ENCODE assay signal across 8 cellular contexts in the genomic region with DNA sequence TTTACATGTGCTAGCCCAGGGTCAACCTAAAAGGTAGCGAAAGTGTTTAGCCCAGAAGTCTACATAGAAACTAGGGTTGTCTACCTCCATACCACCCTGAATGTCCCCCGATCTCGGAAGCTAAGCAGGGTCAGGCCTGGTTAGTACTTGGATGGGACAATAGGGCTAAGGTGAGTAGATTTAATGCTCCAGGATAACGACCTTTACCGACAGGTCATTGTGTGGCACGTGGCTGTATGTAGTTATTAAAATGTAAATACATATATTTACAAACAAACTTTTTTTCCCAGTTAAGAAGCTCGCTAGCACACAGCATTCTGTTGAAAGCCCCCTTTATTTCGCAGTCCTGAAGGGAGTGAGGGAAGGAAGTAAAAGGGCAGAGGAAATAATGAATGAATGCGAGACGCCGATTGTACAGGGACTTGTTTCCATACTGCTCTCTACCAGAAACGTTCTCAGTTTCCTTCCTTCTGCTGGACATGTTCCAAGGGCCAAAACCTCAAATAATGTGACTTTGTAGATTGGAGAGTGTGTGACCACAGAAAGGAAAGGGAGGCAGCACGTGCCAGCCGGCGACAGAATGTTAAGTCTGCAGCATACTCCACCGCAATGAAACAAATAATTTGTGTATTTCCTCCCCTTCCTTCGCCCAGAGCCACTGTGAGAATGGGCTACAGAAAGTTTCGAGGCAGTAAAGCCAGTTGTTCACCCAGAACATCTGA. TPM values are rescaled to one million over a fixed set of nuclear protein-coding genes. Genes with fewer than 3 reads are reported as not detected.
DNase-seq lines count a peak whose midpoint lies in the region; ATAC-seq and TF ChIP-seq lines count a peak whose summit lies in the region.

No MANE protein-coding gene starts in this region.

- DNase-seq in NCI-H2227 (lab: John Stamatoyannopoulos, UW; ENCODE audit: unreplicated experiment), result peak; percentile 3
- no peak for DNase-seq in NCI-H2227 treated with DMSO at 0.1 percent for 48 hours (lab: John Stamatoyannopoulos, UW)
- DNase-seq in NCI-H526 (lab: John Stamatoyannopoulos, UW), result peak; percentile 25 to 61
- DNase-seq in foreskin fibroblast, result peak; percentile 24 to 61
- DNase-seq in osteocyte (ENCODE audit: extremely low spot score, unreplicated experiment), result no peak

- H3K27me3 Mint-ChIP-seq in activated T-helper 17 cell treated with anti-CD3 and anti-CD28 coated beads, Interleukin-2, amount 50 U/mL, for 72 hours, result no peaks in the 10 kb centered on the region
- H3K27me3 Mint-ChIP-seq in osteocyte (ENCODE audit: unreplicated experiment), result no peaks in the 10 kb centered on the region

- H3K4me3 Mint-ChIP-seq in activated T-helper 17 cell treated with anti-CD3 and anti-CD28 coated beads, Interleukin-2, amount 50 U/mL, for 72 hours, result peak overlapping the region; percentile 97
- H3K4me3 Mint-ChIP-seq in osteocyte (ENCODE audit: unreplicated experiment), result peak overlapping the region; percentile 93

- H3K27ac Mint-ChIP-seq in activated T-helper 17 cell treated with anti-CD3 and anti-CD28 coated beads, Interleukin-2, amount 50 U/mL, for 72 hours, result peak overlapping the region; percentile 96
- peak overlapping the region; percentile 89 for H3K27ac Mint-ChIP-seq in osteocyte (ENCODE audit: unreplicated experiment)

- H3K9me3 Mint-ChIP-seq in activated T-helper 17 cell treated with anti-CD3 and anti-CD28 coated beads, Interleukin-2, amount 50 U/mL, for 72 hours, result no peaks in the 10 kb centered on the region
- no peaks in the 10 kb centered on the region for H3K9me3 Mint-ChIP-seq in osteocyte (ENCODE audit: unreplicated experiment)

- H3K4me3 ChIP-seq in foreskin fibroblast (ENCODE audit: low read depth in 1 of 2, low read length in 2 of 2), result peak overlapping the region; percentile 77 to 99

- no peak for TF ChIP-seq CTCF in foreskin fibroblast (IDR thresholded peaks at IDR 0.05; ENCODE audit: low read depth, low read length)
- TF ChIP-seq CTCF in osteocyte (IDR thresholded peaks at IDR 0.05), result no peak

- peaks cover 46% of the 10 kb centered on the region for H3K36me3 Mint-ChIP-seq in activated T-helper 17 cell treated with anti-CD3 and anti-CD28 coated beads, Interleukin-2, amount 50 U/mL, for 72 hours (ENCODE audit: low read depth)
- peaks cover 4% of the 10 kb centered on the region for H3K36me3 Mint-ChIP-seq in osteocyte (ENCODE audit: unreplicated experiment)

- ATAC-seq in HG02588 (IDR thresholded peaks at IDR 0.05; ENCODE audit: unreplicated experiment) (peak; percentile 7), GM18868 (IDR thresholded peaks at IDR 0.05; ENCODE audit: unreplicated experiment) (no peak)
- peak; percentile 1 for ATAC-seq in activated T-helper 17 cell treated with anti-CD3 and anti-CD28 coated beads, Interleukin-2, amount 50 U/mL, for 72 hours (replicated peaks)

- H3K4me1 Mint-ChIP-seq in activated T-helper 17 cell treated with anti-CD3 and anti-CD28 coated beads, Interleukin-2, amount 50 U/mL, for 72 hours, result peaks cover 20% of the 10 kb centered on the region
- peaks cover 18% of the 10 kb centered on the region for H3K4me1 Mint-ChIP-seq in osteocyte (ENCODE audit: unreplicated experiment)

RNA-seq across cellular contexts. Expression of gene ADAT2, which starts 0.6 kb away (rescaled TPM):
- 10 to 100 TPM; 20.8 to 32.6 TPM for total RNA-seq in activated T-helper 17 cell treated with anti-CD3 and anti-CD28 coated beads, Interleukin-2, amount 50 U/mL, for 72 hours
- total RNA-seq in osteocyte, result 4.3 and 4.5 TPM in 2 replicates

RNA-seq across cellular contexts. Expression of gene PEX3, which starts 0.7 kb away (rescaled TPM):
- total RNA-seq in activated T-helper 17 cell treated with anti-CD3 and anti-CD28 coated beads, Interleukin-2, amount 50 U/mL, for 72 hours, result 10 to 100 TPM; 30.6 to 37.6 TPM
- 14.7 and 17.9 TPM in 2 replicates for total RNA-seq in osteocyte

Comparison
In these comparisons a context has a peak if more than half of its experiments do, and no peak if none do; other contexts are left out.
1. DNase-seq: peak in NCI-H2227 (single experiment), NCI-H526 (2 of 2) and foreskin fibroblast (2 of 2); none in NCI-H2227 treated with DMSO at 0.1 percent for 48 hours (single experiment) and osteocyte (single experiment).